In the genomic region with DNA sequence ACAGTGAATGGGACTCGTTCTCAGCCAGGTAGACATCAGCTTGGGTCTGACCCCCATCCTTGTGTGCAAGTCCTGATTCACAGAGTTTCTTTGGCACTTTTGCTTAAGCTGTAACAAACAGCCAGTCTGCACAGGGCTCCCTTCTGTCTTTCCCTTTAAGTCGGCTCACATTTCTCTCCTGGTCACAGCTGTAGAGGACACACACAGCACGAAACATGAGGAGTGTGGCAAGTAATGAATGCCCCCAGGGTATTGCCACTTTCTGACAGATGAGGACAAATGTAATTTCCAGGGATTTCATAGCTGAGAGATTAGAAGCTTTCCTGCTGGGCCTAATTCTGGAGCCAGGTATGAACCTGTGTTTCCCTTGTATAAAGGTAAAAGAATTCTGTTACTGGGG, we compare ENCODE assay signal across 1 cellular context.
TF ChIP-seq lines count a peak whose summit lies in the region.

No MANE protein-coding gene starts in this region.

TF ChIP-seq in SK-N-SH treated with all-trans-retinoic acid at 6 μM for 48 hours, 23 proteins besides CTCF, POLR2A, EP300 and RAD21 (continued from another document):
- TF ChIP-seq, protein P1, sequence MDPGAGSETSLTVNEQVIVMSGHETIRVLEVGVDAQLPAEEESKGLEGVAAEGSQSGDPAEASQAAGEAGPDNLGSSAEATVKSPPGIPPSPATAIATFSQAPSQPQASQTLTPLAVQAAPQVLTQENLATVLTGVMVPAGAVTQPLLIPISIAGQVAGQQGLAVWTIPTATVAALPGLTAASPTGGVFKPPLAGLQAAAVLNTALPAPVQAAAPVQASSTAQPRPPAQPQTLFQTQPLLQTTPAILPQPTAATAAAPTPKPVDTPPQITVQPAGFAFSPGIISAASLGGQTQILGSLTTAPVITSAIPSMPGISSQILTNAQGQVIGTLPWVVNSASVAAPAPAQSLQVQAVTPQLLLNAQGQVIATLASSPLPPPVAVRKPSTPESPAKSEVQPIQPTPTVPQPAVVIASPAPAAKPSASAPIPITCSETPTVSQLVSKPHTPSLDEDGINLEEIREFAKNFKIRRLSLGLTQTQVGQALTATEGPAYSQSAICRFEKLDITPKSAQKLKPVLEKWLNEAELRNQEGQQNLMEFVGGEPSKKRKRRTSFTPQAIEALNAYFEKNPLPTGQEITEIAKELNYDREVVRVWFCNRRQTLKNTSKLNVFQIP (CRISPR knock-in tag; IDR thresholded peaks at IDR 0.05; ENCODE audit: borderline replicate concordance, low read depth), result no peak
- no peak for TF ChIP-seq PPARA (CRISPR knock-in tag; IDR thresholded peaks at IDR 0.05; ENCODE audit: borderline replicate concordance)
- no peak for TF ChIP-seq ZNF565 (CRISPR knock-in tag; conservative IDR thresholded peaks at IDR 0.05; ENCODE audit: low read depth)
- TF ChIP-seq ZC3H10 (CRISPR knock-in tag; IDR thresholded peaks at IDR 0.05), result no peak
- TF ChIP-seq RARB (CRISPR knock-in tag; IDR thresholded peaks at IDR 0.05), result no peak
- no peak for TF ChIP-seq ZFP3 (CRISPR knock-in tag; IDR thresholded peaks at IDR 0.05)
